Comparison of ENCODE assay signal across 23 cellular contexts in genomic region chr12:47739297-47739696, GRCh38. TPM values are rescaled to one million over a fixed set of nuclear protein-coding genes. Genes with fewer than 3 reads are reported as not detected.
DNase-seq lines count a peak whose midpoint lies in the region; TF ChIP-seq lines count a peak whose summit lies in the region.
"Had no signal": no experiment of that assay in that cellular context is flagged by ENCODE, and none has a peak within 500 bp of the region (broad histone marks: within the 10 kb centered on the region; RNA-seq: fewer than 3 reads in every experiment).

No MANE protein-coding gene starts in this region.

- intact Hi-C loops in ovary (cut with DNase I): loop anchor here in 2 of 4 donors (5.0 to 10.0 kb wide), 2 partner anchors 38 to 96 kb away; no protein-coding TSS in a partner anchor

- H3K4me1 ChIP-seq in BLaER1 (peaks cover 91% of the 10 kb centered on the region), Loucy (ENCODE audit: insufficient read depth, low read length, poor library complexity, severe bottlenecking) (peaks cover 42% of the 10 kb centered on the region), ovary (ENCODE audit: insufficient read depth) (peaks cover 36% of the 10 kb centered on the region)
- H3K4me1 ChIP-seq: foreskin keratinocyte had no signal

- no peak for DNase-seq in endothelial cell (ENCODE audit: low spot score)
- no peak for DNase-seq in ovary
- DNase-seq in stimulated activated CD4-positive, alpha-beta T cell treated with anti-CD3 and anti-CD28 coated beads, Interleukin-1b, Interleukin-23, amount 100 ng/mL, for 48 hours: no peak
- no peak for DNase-seq in NCI-H345 (lab: John Stamatoyannopoulos, UW)
- DNase-seq in NCI-H2171 (lab: John Stamatoyannopoulos, UW): no peak
- no peak for DNase-seq in UCSD-AML1 (lab: John Stamatoyannopoulos, UW; ENCODE audit: unreplicated experiment)
- DNase-seq: activated CD4-positive, CD25-positive, alpha-beta regulatory T cell treated with anti-CD3 and anti-CD28 coated beads, Interleukin-2, amount 50 U/mL, for 72 hours; activated naive CD4-positive, alpha-beta T cell treated with anti-CD3 and anti-CD28 coated beads, Interleukin-2, amount 10 ng/mL, durations not matched to agents 7 days and 5 days; activated T-cell treated with anti-CD3 and anti-CD28 coated beads, Interleukin-2, amount 50 U/mL, for 1 hour; aorta; foreskin keratinocyte; H7; IMR-90; islet precursor cell; MM.1S; NCI-H1436; NCI-H526 had no signal

- peaks cover 4% of the 10 kb centered on the region; the same call in 1 of the 2 replicates for H3F3A ChIP-seq in Loucy (ENCODE audit: low read depth)

- peaks cover 26% of the 10 kb centered on the region for H3K4me1 Mint-ChIP-seq in endothelial cell (ENCODE audit: unreplicated experiment)

- H3K27me3 Mint-ChIP-seq in endothelial cell (ENCODE audit: unreplicated experiment): peaks cover 18% of the 10 kb centered on the region

- H3K4me3 Mint-ChIP-seq in endothelial cell (ENCODE audit: unreplicated experiment): peak overlapping the region; percentile 42
- H3K4me3 Mint-ChIP-seq: activated naive CD4-positive, alpha-beta T cell treated with anti-CD3 and anti-CD28 coated beads, Interleukin-2, amount 10 ng/mL, durations not matched to agents 7 days and 5 days had no signal

- H3K27me3 ChIP-seq in BLaER1 (no peaks in the 10 kb centered on the region), Loucy (ENCODE audit: insufficient read depth, low read length, poor library complexity, severe bottlenecking) (no peaks in the 10 kb centered on the region), ovary (no peaks in the 10 kb centered on the region)
- H3K27me3 ChIP-seq: foreskin keratinocyte, pancreas, vagina had no signal

- H4K20me1 ChIP-seq in BLaER1 (no peaks in the 10 kb centered on the region), Loucy (ENCODE audit: insufficient read depth, low read length, poor library complexity, severe bottlenecking) (no peaks in the 10 kb centered on the region)

- peak overlapping the region; percentile 83; the same call in 1 of the 2 replicates for H3K9ac ChIP-seq in BLaER1
- H3K9ac ChIP-seq in Loucy (ENCODE audit: low read depth, low read length, poor library complexity, severe bottlenecking): peak overlapping the region; percentile 77

- no peak overlapping the region for H3K4me3 ChIP-seq in BLaER1
- H3K4me3 ChIP-seq in Loucy (ENCODE audit: low read length, poor library complexity, severe bottlenecking): no peak overlapping the region
- H3K4me3 ChIP-seq in ovary: no peak overlapping the region
- H3K4me3 ChIP-seq: pancreas, vagina had no signal

- H3K9me3 Mint-ChIP-seq in endothelial cell (ENCODE audit: unreplicated experiment): no peaks in the 10 kb centered on the region
- H3K9me3 Mint-ChIP-seq: activated naive CD4-positive, alpha-beta T cell treated with anti-CD3 and anti-CD28 coated beads, Interleukin-2, amount 10 ng/mL, durations not matched to agents 7 days and 5 days; central memory CD8-positive, alpha-beta T cell had no signal

- TF ChIP-seq POLR2A in ovary (IDR thresholded peaks at IDR 0.05): no peak

- H3K9me3 ChIP-seq in BLaER1 (no peaks in the 10 kb centered on the region), Loucy (ENCODE audit: insufficient read depth, low read depth, low read length) (no peaks in the 10 kb centered on the region), ovary (no peaks in the 10 kb centered on the region)
- H3K9me3 ChIP-seq: pancreas, vagina had no signal

- peaks cover 35% of the 10 kb centered on the region for H3K36me3 Mint-ChIP-seq in endothelial cell (ENCODE audit: low read depth, unreplicated experiment)
- H3K36me3 Mint-ChIP-seq: activated naive CD4-positive, alpha-beta T cell treated with anti-CD3 and anti-CD28 coated beads, Interleukin-2, amount 10 ng/mL, durations not matched to agents 7 days and 5 days had no signal

- H3K36me3 ChIP-seq in BLaER1 (no peaks in the 10 kb centered on the region; the same call in 1 of the 2 replicates), Loucy (ENCODE audit: insufficient read depth, low read length) (no peaks in the 10 kb centered on the region), ovary (no peaks in the 10 kb centered on the region)
- H3K36me3 ChIP-seq: pancreas, vagina had no signal

- no peak overlapping the region for H2AFZ ChIP-seq in Loucy (ENCODE audit: low read length)

- H3K27ac Mint-ChIP-seq in endothelial cell (ENCODE audit: unreplicated experiment): peak overlapping the region; percentile 52
- H3K27ac Mint-ChIP-seq: activated naive CD4-positive, alpha-beta T cell treated with anti-CD3 and anti-CD28 coated beads, Interleukin-2, amount 10 ng/mL, durations not matched to agents 7 days and 5 days had no signal

- peak overlapping the region; percentile 97 for H3K27ac ChIP-seq in BLaER1
- H3K27ac ChIP-seq in ovary: peak overlapping the region; percentile 48 to 51
- H3K27ac ChIP-seq: foreskin keratinocyte, pancreas had no signal

- H3K4me2 ChIP-seq in BLaER1: peak overlapping the region; percentile 100
- peak overlapping the region; percentile 33 for H3K4me2 ChIP-seq in Loucy (ENCODE audit: low read depth, low read length, poor library complexity, severe bottlenecking)

- H3K9me2 ChIP-seq in Loucy (replicated peaks; ENCODE audit: low read depth, low read length): no peaks in the 10 kb centered on the region

- H3K79me2 ChIP-seq in Loucy (ENCODE audit: insufficient read depth, low read length): peaks cover 3% of the 10 kb centered on the region; the same call in 1 of the 2 replicates

- WGBS in ovary, 3 donors: 88 to 90% (median 90%) methylated on average over 3 of the region's 3 CpGs

- no peak for TF ChIP-seq EP300 in ovary (IDR thresholded peaks at IDR 0.05)

- TF ChIP-seq CTCF in Loucy (conservative IDR thresholded peaks at IDR 0.05; ENCODE audit: low read length) (no peak), endothelial cell (IDR thresholded peaks at IDR 0.05; ENCODE audit: unreplicated experiment) (no peak), ovary (IDR thresholded peaks at IDR 0.05) (no peak)

RNA-seq across cellular contexts. Expression of gene ENDOU, which starts 14.0 kb away (rescaled TPM):
- total RNA-seq in endothelial cell (ENCODE audit: unreplicated experiment): 1.6 TPM
- 1 to 10 TPM in 5 of 7 donors, under 1 TPM in 2; 0.69 to 3.6 (median 1.3) TPM for total RNA-seq in ovary
- 1 to 10 TPM; 1.4 to 1.6 TPM for polyA plus RNA-seq in ovary
- total RNA-seq: H7, lung microvascular endothelial cell had no signal

RNA-seq across cellular contexts. Expression of gene RAPGEF3, which starts 19.4 kb away (rescaled TPM):
- total RNA-seq in endothelial cell (ENCODE audit: unreplicated experiment): 81.5 TPM
- total RNA-seq in ovary: 100 to 1,000 TPM in 3 of 7 donors, 10 to 100 TPM in 4; 50.4 to 132 (median 93.5) TPM
- 10 to 100 TPM; 16.9 to 68.4 TPM for polyA plus RNA-seq in ovary

RNA-seq across cellular contexts. Expression of gene RPAP3, which starts 33.5 kb away (rescaled TPM):
- total RNA-seq in endothelial cell (ENCODE audit: unreplicated experiment) (36.8 TPM), ovary (10 to 100 TPM; 18.4 to 71.3 (median 41.8) TPM)
- polyA plus RNA-seq in ovary: 10 to 100 TPM; 15.6 to 18.6 TPM

RNA-seq across cellular contexts. Expression of gene SLC48A1, which starts 33.7 kb away (rescaled TPM):
- 65.5 TPM for total RNA-seq in endothelial cell (ENCODE audit: unreplicated experiment)
- 100 to 1,000 TPM in 2 of 7 donors, 10 to 100 TPM in 5; 36.7 to 143 (median 98.3) TPM for total RNA-seq in ovary
- polyA plus RNA-seq in ovary: 10 to 100 TPM; 24.1 to 41.1 TPM
